ENCODE assay signal across 28 cellular contexts in the genomic region with DNA sequence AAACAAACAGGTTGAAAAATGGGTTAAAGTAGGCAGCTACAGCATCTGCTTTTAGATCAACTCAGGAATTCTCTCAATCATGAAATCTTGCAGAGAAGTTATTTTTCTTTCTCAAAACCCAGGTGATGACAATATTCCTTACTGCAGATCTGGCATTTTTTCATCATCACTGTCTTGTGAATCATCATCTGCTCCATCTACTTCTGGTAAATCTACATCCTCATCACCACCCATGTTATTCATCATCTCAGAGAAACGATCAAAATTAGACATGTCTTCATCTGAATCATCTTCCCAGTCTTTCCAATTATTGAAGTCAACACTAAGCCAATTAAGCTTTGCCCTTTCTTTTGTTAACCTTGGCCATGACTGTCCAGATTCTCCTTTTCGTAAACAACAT. TPM values are rescaled to one million over a fixed set of nuclear protein-coding genes. Genes with fewer than 3 reads are reported as not detected.
DNase-seq lines count a peak whose midpoint lies in the region; ATAC-seq, FAIRE-seq and TF ChIP-seq lines count a peak whose summit lies in the region.
"Had no signal": no experiment of that assay in that cellular context is flagged by ENCODE, and none has a peak within 500 bp of the region (broad histone marks: within the 10 kb centered on the region; RNA-seq: fewer than 3 reads in every experiment).

No MANE protein-coding gene starts in this region.

- CTCF ChIA-PET in K562 (lab: Yijun Ruan, JAX; ENCODE audit: low intra/inter-chr PET ratio): no interaction called here

- H3K4me1 ChIP-seq in K562 (replicated peaks in 1 of 2; ENCODE audit: control insufficient read depth in 2 of 2, insufficient read depth in 2 of 2, low read length in 2 of 2) (no peaks in the 10 kb centered on the region), small intestine (ENCODE audit: control insufficient read depth in 2 of 2, insufficient read depth in 1 of 2, low read depth in 1 of 2, low read length in 1 of 2) (no peaks in the 10 kb centered on the region)
- H3K4me1 ChIP-seq: ascending aorta, BLaER1, upper lobe of left lung had no signal

- TF ChIP-seq CTCF in K562 (IDR thresholded peaks at IDR 0.05 in 2 of 3, conservative IDR thresholded peaks at IDR 0.05 in 1 of 3; ENCODE audit: insufficient read depth in 2 of 3, low read depth in 1 of 3, low read length in 3 of 3): no peak

- H3K27ac ChIP-seq in K562 (ENCODE audit: extremely low read depth, low read depth, low read length): no peak overlapping the region
- H3K27ac ChIP-seq in small intestine (ENCODE audit: low read depth in 1 of 2, low read length in 1 of 2): no peak overlapping the region
- H3K27ac ChIP-seq: ascending aorta, BLaER1, upper lobe of left lung had no signal

- no peak for TF ChIP-seq RAD21 in K562 (CRISPR knock-in tag; conservative IDR thresholded peaks at IDR 0.05 in 1 of 2, IDR thresholded peaks at IDR 0.05 in 1 of 2)

- peak; percentile 62 to 76 for ATAC-seq in activated T-cell treated with anti-CD3 and anti-CD28 coated beads, Interleukin-2, amount 50 U/mL, for 4 hours
- ATAC-seq in K562 (no peak), GM21360 (IDR thresholded peaks at IDR 0.05; ENCODE audit: unreplicated experiment) (no peak)
- ATAC-seq: activated CD8-positive, alpha-beta memory T cell treated with anti-CD3 and anti-CD28 coated beads, Interleukin-2, amount 10 ng/mL, durations not matched to agents 7 days and 5 days had no signal

- BruUV-seq in K562 (replicated peaks; lab: Mats Ljungman, UMichigan): no TSS peak

- DNase-seq in activated T-cell treated with anti-CD3 and anti-CD28 coated beads, Interleukin-2, amount 50 U/mL, for 4 hours: no peak
- no peak for DNase-seq in activated T-cell treated with anti-CD3 and anti-CD28 coated beads, Interleukin-2, amount 50 U/mL, for 48 hours
- peak; percentile 4 for DNase-seq in M059J (ENCODE audit: low read depth)
- DNase-seq in K562 (ENCODE audit: extremely low read depth in 1 of 4, low spot score in 3 of 4): no peak
- no peak for DNase-seq in small intestine
- no peak for DNase-seq in RPMI8226
- no peak for DNase-seq in GM12892 (ENCODE audit: insufficient read length)
- DNase-seq: ACHN; activated CD4-positive, CD25-positive, alpha-beta regulatory T cell treated with anti-CD3 and anti-CD28 coated beads, Interleukin-2, amount 50 U/mL, for 72 hours; activated CD8-positive, alpha-beta memory T cell treated with anti-CD3 and anti-CD28 coated beads, Interleukin-2, amount 10 ng/mL, durations not matched to agents 7 days and 5 days; activated effector memory CD4-positive, alpha-beta T cell treated with anti-CD3 and anti-CD28 coated beads, Interleukin-2, amount 50 U/mL, for 16 hours; COR-L47; glutamatergic neuron; H7; Karpas-422; MV-4-11; naive B cell; NCI-H1694; NCI-H2171 treated with DMSO at 0.1 percent for 48 hours; NCI-H524 treated with DMSO at 0.1 percent for 48 hours; NK-92 treated with Interleukin-12 subunit alpha and Interleukin-12 subunit beta, amount 100 ng/mL, for 24 hours; SIG-M5 had no signal

- peaks cover 55% of the 10 kb centered on the region for H3K36me3 Mint-ChIP-seq in activated T-cell treated with anti-CD3 and anti-CD28 coated beads, Interleukin-2, amount 50 U/mL, for 4 hours (ENCODE audit: insufficient read depth)

- no peaks in the 10 kb centered on the region for H3K79me2 ChIP-seq in K562 (ENCODE audit: control insufficient read depth, insufficient read depth, low read length)

- WGBS in K562 (ENCODE audit: insufficient coverage, low coverage, missing lambda C conversion rate): 0% methylated on average over 2 of the region's 2 CpGs
- WGBS in small intestine, 3 donors: 89 to 93% (median 91%) methylated on average over 2 of the region's 2 CpGs

- H3K9ac ChIP-seq in K562 (ENCODE audit: insufficient read depth in 1 of 2, low read depth in 2 of 2, low read length in 2 of 2): no peak overlapping the region
- H3K9ac ChIP-seq: BLaER1 had no signal

- H3K4me2 ChIP-seq in K562 (ENCODE audit: insufficient read depth, low read length): peak overlapping the region; percentile 39; the same call in 1 of the 2 replicates
- H3K4me2 ChIP-seq: BLaER1 had no signal

- TF ChIP-seq EP300 in K562 (IDR thresholded peaks at IDR 0.05; ENCODE audit: low read length): no peak

- TF ChIP-seq POLR2A in K562 (conservative IDR thresholded peaks at IDR 0.05): no peak
- TF ChIP-seq POLR2A in GM12892 (IDR thresholded peaks at IDR 0.05; ENCODE audit: low read depth, low read length): no peak

- H3K4me3 ChIP-seq in K562 (no peak overlapping the region), small intestine (ENCODE audit: low read depth in 1 of 2, low read length in 2 of 2) (no peak overlapping the region)
- H3K4me3 ChIP-seq: ascending aorta, BLaER1, upper lobe of left lung had no signal

- peak overlapping the region; percentile 38 for H2AFZ ChIP-seq in K562 (ENCODE audit: low read depth, low read length)

- no peaks in the 10 kb centered on the region for H3K9me3 ChIP-seq in K562 (replicated peaks; ENCODE audit: control insufficient read depth, insufficient read depth, low read depth, low read length)
- no peaks in the 10 kb centered on the region for H3K9me3 ChIP-seq in small intestine (ENCODE audit: control insufficient read depth, low read depth)
- H3K9me3 ChIP-seq: ascending aorta, upper lobe of left lung had no signal

- H3K27me3 ChIP-seq in K562 (ENCODE audit: control insufficient read depth in 2 of 2, insufficient read depth in 2 of 2, low read length in 2 of 2) (no peaks in the 10 kb centered on the region), small intestine (ENCODE audit: control insufficient read depth in 2 of 2, insufficient read depth in 2 of 2, low read length in 2 of 2) (no peaks in the 10 kb centered on the region)
- H3K27me3 ChIP-seq: ascending aorta, BLaER1, upper lobe of left lung had no signal

- H3K4me3 Mint-ChIP-seq in activated T-cell treated with anti-CD3 and anti-CD28 coated beads, Interleukin-2, amount 50 U/mL, for 4 hours: no peak overlapping the region
- H3K4me3 Mint-ChIP-seq: activated CD8-positive, alpha-beta memory T cell treated with anti-CD3 and anti-CD28 coated beads, Interleukin-2, amount 10 ng/mL, durations not matched to agents 7 days and 5 days; central memory CD8-positive, alpha-beta T cell; naive B cell had no signal

- no peaks in the 10 kb centered on the region for H3K36me3 ChIP-seq in K562 (ENCODE audit: control insufficient read depth, insufficient read depth, low read length)
- H3K36me3 ChIP-seq in small intestine (ENCODE audit: control insufficient read depth in 2 of 2, insufficient read depth in 2 of 2, low read length in 2 of 2): peaks cover 12 to 14% of the 10 kb centered on the region in 2 donors
- H3K36me3 ChIP-seq: BLaER1 had no signal

- FAIRE-seq in K562 (lab: Jason Lieb, UNC) (no peak), small intestine (lab: Jason Lieb, UNC) (peak; percentile 51), GM12892 (lab: Jason Lieb, UNC) (no peak)
- FAIRE-seq: GM12891 had no signal

- H3K27me3 Mint-ChIP-seq in activated T-cell treated with anti-CD3 and anti-CD28 coated beads, Interleukin-2, amount 50 U/mL, for 4 hours (ENCODE audit: low read depth): no peaks in the 10 kb centered on the region
- H3K27me3 Mint-ChIP-seq: activated CD8-positive, alpha-beta memory T cell treated with anti-CD3 and anti-CD28 coated beads, Interleukin-2, amount 10 ng/mL, durations not matched to agents 7 days and 5 days; central memory CD8-positive, alpha-beta T cell; naive B cell had no signal

- H3K9me3 Mint-ChIP-seq in activated T-cell treated with anti-CD3 and anti-CD28 coated beads, Interleukin-2, amount 50 U/mL, for 4 hours: peaks cover 14% of the 10 kb centered on the region
- H3K9me3 Mint-ChIP-seq: central memory CD8-positive, alpha-beta T cell; naive B cell had no signal

- in situ Hi-C loops in K562 (cut with MboI): loop anchor here (25.0 kb wide), 1 partner anchor 883 kb away; the partner anchor contains the start of gene ZNF326

- H3K4me1 Mint-ChIP-seq in activated T-cell treated with anti-CD3 and anti-CD28 coated beads, Interleukin-2, amount 50 U/mL, for 4 hours (ENCODE audit: low read depth): peaks cover 25% of the 10 kb centered on the region
- H3K4me1 Mint-ChIP-seq: activated CD8-positive, alpha-beta memory T cell treated with anti-CD3 and anti-CD28 coated beads, Interleukin-2, amount 10 ng/mL, durations not matched to agents 7 days and 5 days; naive B cell had no signal

- no peaks in the 10 kb centered on the region for H3K9me1 ChIP-seq in K562 (ENCODE audit: control insufficient read depth, insufficient read depth, low read length)

- POLR2A ChIA-PET in K562 (lab: Yijun Ruan, JAX): interaction anchor here (0.7 kb wide), 1 partner anchor 22 kb away, joined by 3 read pairs; the partner anchor contains the start of gene GBP2

- intact Hi-C loops in K562 (cut with micrococcal nuclease): no loop called here

- no peaks in the 10 kb centered on the region for H4K20me1 ChIP-seq in K562 (replicated peaks; ENCODE audit: control insufficient read depth, insufficient read depth, low read length)
- H4K20me1 ChIP-seq: BLaER1 had no signal

RNA-seq across cellular contexts. Expression of gene GBP2, which starts 21.8 kb away (rescaled TPM):
- total RNA-seq in activated T-cell treated with anti-CD3 and anti-CD28 coated beads, Interleukin-2, amount 50 U/mL, for 4 hours: 100 to 1,000 TPM; 186 to 267 (median 244) TPM
- total RNA-seq in M059J (2014; rRNA removed; shearing (Covaris generic)): 71.9 and 94.3 TPM in 2 replicates
- total RNA-seq in K562 (2011; cell fraction: chromatin; rRNA removed; ENCODE audit: low replicate concordance): 0.21 and 0.55 TPM in 2 replicates
- 0.17 TPM in 1 of 2 replicates, not detected in the other for total RNA-seq in K562 (2011; cell fraction: nucleolus; rRNA removed)
- 0.23 TPM in 1 of 2 replicates, not detected in the other for total RNA-seq in K562 (2011; cell fraction: nucleoplasm; rRNA removed)
- total RNA-seq in K562 (2014; rRNA removed): 0.45 and 0.73 TPM in 2 replicates
- 0.69 and 1.1 TPM in 2 replicates for total RNA-seq in K562 (2014; rRNA removed; fragmentation: Illumina TruSeq; extraction: Trizol)
- total RNA-seq in K562 (2015; rRNA removed; fragmentation: Illumina TruSeq; extraction: Trizol): 2.0 and 2.2 TPM in 2 replicates
- total RNA-seq in K562 (2021): 0.71 and 1.1 TPM in 2 replicates
- 0.45 and 2.2 TPM in 2 replicates for polyA plus RNA-seq in K562 (2011; rRNA removed)
- polyA plus RNA-seq in K562 (2011; cell fraction: cytosol; rRNA removed): 0.21 and 1.7 TPM in 2 replicates
- 0.57 and 2.3 TPM in 2 replicates for polyA plus RNA-seq in K562 (2011; cell fraction: nucleus; rRNA removed)
- polyA plus RNA-seq in K562 (2012): 1.7 and 7.3 TPM in 2 replicates
- polyA plus RNA-seq in K562 (2014; fragmentation: Illumina TruSeq; extraction: Trizol): 0.98 and 1.0 TPM in 2 replicates
- polyA plus RNA-seq in K562 (2014; fragmentation: Nextera tagmentation; extraction: Ambion mirVana): under 1 TPM; 0.63 to 0.84 TPM
- polyA plus RNA-seq in K562 (2014; rRNA removed): 0.58 and 1.7 TPM in 2 replicates
- 0.49 and 2.9 TPM in 2 replicates for polyA minus RNA-seq in K562 (2011; rRNA and poly(A)+ RNA removed)
- polyA minus RNA-seq in K562 (2011; cell fraction: cytosol; rRNA and poly(A)+ RNA removed): 1.0 TPM in 1 of 2 replicates, not detected in the other
- 0.27 and 1.8 TPM in 2 replicates for polyA minus RNA-seq in K562 (2011; cell fraction: nucleus; rRNA and poly(A)+ RNA removed)
- 10 to 100 TPM; 44.9 to 90.8 (median 71.6) TPM for polyA plus RNA-seq in small intestine
- 19.8 TPM for polyA plus RNA-seq in GM12892 (2012; ENCODE audit: missing spikeins)

RNA-seq across cellular contexts. Expression of gene GBP1, which starts 39.1 kb away (rescaled TPM):
- total RNA-seq in activated T-cell treated with anti-CD3 and anti-CD28 coated beads, Interleukin-2, amount 50 U/mL, for 4 hours: 10 to 100 TPM; 45.6 to 80.9 (median 54.1) TPM
- 135 and 181 TPM in 2 replicates for total RNA-seq in M059J (2014; rRNA removed; shearing (Covaris generic))
- not detected in 2 replicates for total RNA-seq in K562 (2011; cell fraction: chromatin; rRNA removed; ENCODE audit: low replicate concordance)
- total RNA-seq in K562 (2011; cell fraction: nucleolus; rRNA removed): not detected in 2 replicates
- total RNA-seq in K562 (2011; cell fraction: nucleoplasm; rRNA removed): not detected in 2 replicates
- total RNA-seq in K562 (2014; rRNA removed) (not detected in 2 replicates), K562 (2014; rRNA removed; fragmentation: Illumina TruSeq; extraction: Trizol) (not detected in 2 replicates), K562 (2015; rRNA removed; fragmentation: Illumina TruSeq; extraction: Trizol) (not detected in 2 replicates), K562 (2021) (0.20 TPM in 1 of 2 replicates, not detected in the other)
- polyA plus RNA-seq in K562 (2011; rRNA removed) (not detected in 2 replicates), K562 (2014; fragmentation: Illumina TruSeq; extraction: Trizol) (not detected in 2 replicates), K562 (2014; fragmentation: Nextera tagmentation; extraction: Ambion mirVana) (not detected), K562 (2014; rRNA removed) (not detected in 2 replicates), small intestine (10 to 100 TPM; 12.2 to 22.2 (median 18.3) TPM)
- not detected in 2 replicates for polyA plus RNA-seq in K562 (2011; cell fraction: cytosol; rRNA removed)
- not detected in 2 replicates for polyA plus RNA-seq in K562 (2011; cell fraction: nucleus; rRNA removed)
- not detected in 2 replicates for polyA plus RNA-seq in K562 (2012)
- polyA minus RNA-seq in K562 (2011; rRNA and poly(A)+ RNA removed): not detected in 2 replicates
- not detected in 2 replicates for polyA minus RNA-seq in K562 (2011; cell fraction: cytosol; rRNA and poly(A)+ RNA removed)
- not detected in 2 replicates for polyA minus RNA-seq in K562 (2011; cell fraction: nucleus; rRNA and poly(A)+ RNA removed)
- 22.3 TPM for polyA plus RNA-seq in GM12892 (2012; ENCODE audit: missing spikeins)
- total RNA-seq: H7 had no signal

Comparison
In these comparisons a context has a peak if more than half of its experiments do, and no peak if none do; other contexts are left out.
1. ATAC-seq: peak in activated T-cell treated with anti-CD3 and anti-CD28 coated beads, Interleukin-2, amount 50 U/mL, for 4 hours (2 of 2); none in K562 (single experiment) and GM21360 (single experiment).
2. RNA of gene GBP2, which starts 21.8 kb away (total RNA-seq): 186 to 267 TPM in activated T-cell treated with anti-CD3 and anti-CD28 coated beads, Interleukin-2, amount 50 U/mL, for 4 hours and 71.9 to 94.3 TPM in M059J; 0.17 to 2.2 TPM in K562; every median in the first group is over 10 times any median in the second.
3. RNA of gene GBP1, which starts 39.1 kb away (total RNA-seq): 135 to 181 TPM in M059J and 45.6 to 80.9 TPM in activated T-cell treated with anti-CD3 and anti-CD28 coated beads, Interleukin-2, amount 50 U/mL, for 4 hours; 0.20 TPM in K562; every median in the first group is over 10 times any median in the second.